ENCODE assay signal across 10 cellular contexts in genomic region chr18:77103181-77103875, GRCh38. TPM values are rescaled to one million over a fixed set of nuclear protein-coding genes. Genes with fewer than 3 reads are reported as not detected.
DNase-seq lines count a peak whose midpoint lies in the region; ATAC-seq, FAIRE-seq and TF ChIP-seq lines count a peak whose summit lies in the region.
"Had no signal": no experiment of that assay in that cellular context is flagged by ENCODE, and none has a peak within 500 bp of the region (broad histone marks: within the 10 kb centered on the region; RNA-seq: fewer than 3 reads in every experiment).

No MANE protein-coding gene starts in this region.

- peaks cover 33% of the 10 kb centered on the region for H3K36me3 Mint-ChIP-seq in CD4-positive, CD25-positive, alpha-beta regulatory T cell
- peaks cover 13% of the 10 kb centered on the region for H3K36me3 Mint-ChIP-seq in endodermal cell (ENCODE audit: low read depth)

- no peak for DNase-seq in CD4-positive, CD25-positive, alpha-beta regulatory T cell
- no peak for DNase-seq in PC-9
- no peak for DNase-seq in epithelial cell of prostate (ENCODE audit: low read depth, low spot score)
- peak in 1 of 6 donors; percentile 10 for DNase-seq in pancreas
- DNase-seq in endodermal cell, result no peak
- no peak for DNase-seq in NCI-H187 (lab: John Stamatoyannopoulos, UW)
- DNase-seq in NCI-H2029 (lab: John Stamatoyannopoulos, UW), result no peak
- DNase-seq: effector CD8-positive, alpha-beta T cell; GOT3 had no signal

- peak overlapping the region; percentile 83 for H3K4me2 ChIP-seq in PC-9

- H3K36me3 ChIP-seq in CD4-positive, CD25-positive, alpha-beta regulatory T cell (ENCODE audit: control insufficient read depth, insufficient read depth, low read length), result peaks cover 19% of the 10 kb centered on the region
- peaks cover 30% of the 10 kb centered on the region; the same call in 1 of the 2 replicates for H3K36me3 ChIP-seq in PC-9 (ENCODE audit: low read depth)
- H3K36me3 ChIP-seq in pancreas, result no peaks in the 10 kb centered on the region
- no peaks in the 10 kb centered on the region for H3K36me3 ChIP-seq in endodermal cell (ENCODE audit: control insufficient read depth, insufficient read depth, low read length)

- peaks cover 4% of the 10 kb centered on the region for H3K27me3 Mint-ChIP-seq in CD4-positive, CD25-positive, alpha-beta regulatory T cell
- H3K27me3 Mint-ChIP-seq in endodermal cell (ENCODE audit: insufficient read depth), result no peaks in the 10 kb centered on the region

- TF ChIP-seq CTCF in PC-9 (conservative IDR thresholded peaks at IDR 0.05), result no peak
- TF ChIP-seq CTCF in pancreas (IDR thresholded peaks at IDR 0.05), result no peak
- no peak for TF ChIP-seq CTCF in endodermal cell (conservative IDR thresholded peaks at IDR 0.05)

- no peaks in the 10 kb centered on the region for H4K20me1 ChIP-seq in PC-9 (ENCODE audit: insufficient read depth)

- peaks cover 36 to 99% (median 83%) of the 10 kb centered on the region in 4 donors for H3K4me1 Mint-ChIP-seq in CD4-positive, CD25-positive, alpha-beta regulatory T cell
- H3K4me1 Mint-ChIP-seq in endodermal cell, result peaks cover 34% of the 10 kb centered on the region

- no peak for FAIRE-seq in pancreas (lab: Jason Lieb, UNC)

- H3K27ac ChIP-seq in CD4-positive, CD25-positive, alpha-beta regulatory T cell (ENCODE audit: insufficient read depth, low read length, poor library complexity, severe bottlenecking), result peak overlapping the region; percentile 86
- peak overlapping the region; percentile 99 for H3K27ac ChIP-seq in PC-9
- H3K27ac ChIP-seq in epithelial cell of prostate, result peak overlapping the region; percentile 99
- peak overlapping the region in 3 of 4 donors; percentile 14 to 61 (median 16) for H3K27ac ChIP-seq in pancreas
- H3K27ac ChIP-seq in endodermal cell (ENCODE audit: low read depth, low read length), result no peak overlapping the region

- H3F3A ChIP-seq in PC-9 (ENCODE audit: insufficient read depth, low read depth), result peaks cover 47% of the 10 kb centered on the region

- no peaks in the 10 kb centered on the region for H3K9me3 ChIP-seq in CD4-positive, CD25-positive, alpha-beta regulatory T cell (ENCODE audit: control insufficient read depth in 2 of 2, low read length in 2 of 2)
- H3K9me3 ChIP-seq in PC-9 (ENCODE audit: insufficient read depth, low read depth), result no peaks in the 10 kb centered on the region
- H3K9me3 ChIP-seq in pancreas, result no peaks in the 10 kb centered on the region
- H3K9me3 ChIP-seq in endodermal cell (ENCODE audit: control insufficient read depth, low read length), result no peaks in the 10 kb centered on the region

- H3K9me3 Mint-ChIP-seq in CD4-positive, CD25-positive, alpha-beta regulatory T cell, result peaks cover 0 to 3% (median 0%) of the 10 kb centered on the region in 7 donors
- no peaks in the 10 kb centered on the region for H3K9me3 Mint-ChIP-seq in endodermal cell

- peak overlapping the region in 3 of 4 donors; percentile 71 to 89 (median 82) for H3K4me3 Mint-ChIP-seq in CD4-positive, CD25-positive, alpha-beta regulatory T cell
- H3K4me3 Mint-ChIP-seq in endodermal cell, result no peak overlapping the region

- CTCF ChIA-PET in PC-9 (lab: Charles Lee), result no interaction called here

- POLR2A ChIA-PET in PC-9 (lab: Charles Lee; ENCODE audit: unreplicated experiment), result interaction anchor here (1.0 kb wide), 1 partner anchor 24 kb away, joined by 5 read pairs; no protein-coding TSS in a partner anchor

- H3K4me1 ChIP-seq in CD4-positive, CD25-positive, alpha-beta regulatory T cell (ENCODE audit: control insufficient read depth, insufficient read depth, low read length, poor library complexity, severe bottlenecking), result peaks cover 100% of the 10 kb centered on the region
- peaks cover 52% of the 10 kb centered on the region for H3K4me1 ChIP-seq in PC-9 (replicated peaks; ENCODE audit: insufficient read depth)
- peaks cover 0 to 21% (median 0%) of the 10 kb centered on the region in 3 donors for H3K4me1 ChIP-seq in pancreas
- no peaks in the 10 kb centered on the region for H3K4me1 ChIP-seq in endodermal cell (ENCODE audit: control insufficient read depth, insufficient read depth, low read length)

- 80 to 87% methylated on average over 16 of the region's 16 CpGs for WGBS in pancreas, 2 donors
- 93 to 94% methylated on average over 9 to 16 of the region's 16 CpGs for WGBS in endodermal cell (ENCODE audit: insufficient coverage in 1 of 2, insufficient read length in 1 of 2), 2 experiments

- ATAC-seq in CD4-positive, CD25-positive, alpha-beta regulatory T cell (ENCODE audit: low read depth in 2 of 2), result no peak
- no peak for ATAC-seq in pancreas
- no peak for ATAC-seq in HG02642 (IDR thresholded peaks at IDR 0.05; ENCODE audit: poor library complexity, unreplicated experiment)

- no peaks in the 10 kb centered on the region for H3K27me3 ChIP-seq in CD4-positive, CD25-positive, alpha-beta regulatory T cell (ENCODE audit: control insufficient read depth, insufficient read depth, low read length)
- H3K27me3 ChIP-seq in PC-9 (ENCODE audit: insufficient read depth, low read depth), result no peaks in the 10 kb centered on the region
- H3K27me3 ChIP-seq in pancreas, result no peaks in the 10 kb centered on the region
- no peaks in the 10 kb centered on the region for H3K27me3 ChIP-seq in endodermal cell (ENCODE audit: control insufficient read depth, insufficient read depth, low read length, poor library complexity, severe bottlenecking)

- H3K4me3 ChIP-seq in CD4-positive, CD25-positive, alpha-beta regulatory T cell (ENCODE audit: low read depth, low read length), result peak overlapping the region; percentile 66
- H3K4me3 ChIP-seq in PC-9 (peak overlapping the region; percentile 31; the same call in 1 of the 2 replicates), pancreas (no peak overlapping the region), endodermal cell (ENCODE audit: low read length) (no peak overlapping the region)

- H3K9me2 ChIP-seq in PC-9 (ENCODE audit: insufficient read depth), result no peaks in the 10 kb centered on the region

- intact Hi-C loops in PC-9 (cut with micrococcal nuclease; ENCODE audit: unreplicated experiment), result no loop called here
- intact Hi-C loops in pancreas (cut with DNase I), result no loop called here

- H3K27ac Mint-ChIP-seq in CD4-positive, CD25-positive, alpha-beta regulatory T cell, result peak overlapping the region; percentile 71 to 99 (median 98)
- H3K27ac Mint-ChIP-seq in endodermal cell, result no peak overlapping the region

- no peak overlapping the region for H3K9ac ChIP-seq in endodermal cell (ENCODE audit: extremely low read depth, low read length, poor library complexity, severe bottlenecking)

- no TSS peak for BruUV-seq in PC-9 (replicated peaks; lab: Mats Ljungman, UMichigan)

- no peak overlapping the region for H2AFZ ChIP-seq in PC-9

- H3K79me2 ChIP-seq in PC-9 (ENCODE audit: low read depth), result peaks cover 63% of the 10 kb centered on the region

RNA-seq across cellular contexts. Expression of gene MBP, which starts 29.3 kb away (rescaled TPM):
- total RNA-seq in CD4-positive, CD25-positive, alpha-beta regulatory T cell, result 172 TPM
- 100 to 1,000 TPM; 134 to 145 (median 141) TPM for polyA plus RNA-seq in CD4-positive, CD25-positive, alpha-beta regulatory T cell
- 37.9 and 44.4 TPM in 2 replicates for total RNA-seq in PC-9 (2021)
- 10 to 100 TPM; 20.2 to 33.5 (median 21.4) TPM for total RNA-seq in pancreas
- polyA plus RNA-seq in pancreas, result 10 to 100 TPM in 1 of 2 donors, 1 to 10 TPM in 1; 6.3 to 14.3 TPM
- 10 to 100 TPM; 16.3 to 19.0 TPM for total RNA-seq in endodermal cell
- 2.6 TPM for polyA plus RNA-seq in endodermal cell (2013, experiment 1 of 2)
- polyA plus RNA-seq in endodermal cell (2013, experiment 2 of 2), result 2.1 TPM

Comparison
In these comparisons a context has a peak if more than half of its experiments do, and no peak if none do; other contexts are left out.
1. H3K4me3 ChIP-seq: peak in CD4-positive, CD25-positive, alpha-beta regulatory T cell (single experiment) and PC-9 (single experiment); none in pancreas (0 of 4) and endodermal cell (single experiment).